In the genomic region with DNA sequence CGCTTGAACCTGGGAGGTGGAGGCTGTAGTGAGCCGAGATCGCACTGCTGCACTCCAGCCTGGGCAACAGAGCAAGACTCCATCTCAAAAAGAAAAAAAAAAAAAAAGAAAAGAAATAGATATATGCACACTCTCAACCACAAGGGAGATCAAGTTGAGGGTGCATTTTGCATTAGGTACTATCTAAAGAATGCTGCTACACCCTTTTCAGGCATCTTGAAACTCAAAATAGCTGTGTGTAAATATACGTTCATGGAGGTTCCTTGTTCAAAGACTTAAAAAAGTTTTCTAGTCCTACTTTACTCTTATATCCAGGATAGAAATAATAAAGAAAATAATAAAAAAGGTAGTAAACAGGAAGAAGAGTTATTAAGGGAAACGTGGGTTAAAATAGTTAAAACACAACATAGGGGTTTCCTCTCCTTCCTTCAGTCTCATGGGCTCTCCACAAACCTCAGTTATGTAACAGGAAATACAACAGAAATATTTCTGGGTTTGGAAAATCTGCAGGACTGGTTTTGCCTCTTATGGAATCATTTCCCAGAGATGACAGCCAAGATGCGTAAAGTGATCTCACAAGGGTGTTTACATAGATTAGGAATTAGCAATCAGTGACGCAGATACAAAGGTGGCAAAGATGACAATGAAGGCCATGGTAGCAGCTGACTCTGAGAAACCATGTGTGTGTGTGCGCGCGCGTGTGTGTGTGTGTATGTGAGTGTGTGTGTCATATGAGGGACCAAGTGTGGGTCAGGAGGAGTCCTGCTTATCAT, we compare ENCODE assay signal across 1 cellular context.
TF ChIP-seq lines count a peak whose summit lies in the region.

No MANE protein-coding gene starts in this region.

TF ChIP-seq in HCT116, 20 proteins besides CTCF, POLR2A, EP300 and RAD21 (continued from another document):
- TF ChIP-seq, protein P1, sequence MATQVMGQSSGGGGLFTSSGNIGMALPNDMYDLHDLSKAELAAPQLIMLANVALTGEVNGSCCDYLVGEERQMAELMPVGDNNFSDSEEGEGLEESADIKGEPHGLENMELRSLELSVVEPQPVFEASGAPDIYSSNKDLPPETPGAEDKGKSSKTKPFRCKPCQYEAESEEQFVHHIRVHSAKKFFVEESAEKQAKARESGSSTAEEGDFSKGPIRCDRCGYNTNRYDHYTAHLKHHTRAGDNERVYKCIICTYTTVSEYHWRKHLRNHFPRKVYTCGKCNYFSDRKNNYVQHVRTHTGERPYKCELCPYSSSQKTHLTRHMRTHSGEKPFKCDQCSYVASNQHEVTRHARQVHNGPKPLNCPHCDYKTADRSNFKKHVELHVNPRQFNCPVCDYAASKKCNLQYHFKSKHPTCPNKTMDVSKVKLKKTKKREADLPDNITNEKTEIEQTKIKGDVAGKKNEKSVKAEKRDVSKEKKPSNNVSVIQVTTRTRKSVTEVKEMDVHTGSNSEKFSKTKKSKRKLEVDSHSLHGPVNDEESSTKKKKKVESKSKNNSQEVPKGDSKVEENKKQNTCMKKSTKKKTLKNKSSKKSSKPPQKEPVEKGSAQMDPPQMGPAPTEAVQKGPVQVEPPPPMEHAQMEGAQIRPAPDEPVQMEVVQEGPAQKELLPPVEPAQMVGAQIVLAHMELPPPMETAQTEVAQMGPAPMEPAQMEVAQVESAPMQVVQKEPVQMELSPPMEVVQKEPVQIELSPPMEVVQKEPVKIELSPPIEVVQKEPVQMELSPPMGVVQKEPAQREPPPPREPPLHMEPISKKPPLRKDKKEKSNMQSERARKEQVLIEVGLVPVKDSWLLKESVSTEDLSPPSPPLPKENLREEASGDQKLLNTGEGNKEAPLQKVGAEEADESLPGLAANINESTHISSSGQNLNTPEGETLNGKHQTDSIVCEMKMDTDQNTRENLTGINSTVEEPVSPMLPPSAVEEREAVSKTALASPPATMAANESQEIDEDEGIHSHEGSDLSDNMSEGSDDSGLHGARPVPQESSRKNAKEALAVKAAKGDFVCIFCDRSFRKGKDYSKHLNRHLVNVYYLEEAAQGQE (IDR thresholded peaks at IDR 0.05; ENCODE audit: low read depth) = no peak
- TF ChIP-seq CEBPB (IDR thresholded peaks at IDR 0.05; ENCODE audit: low read depth) = peak; percentile 12; the same call in 1 of the 2 replicates
